10 cellular contexts compared by ENCODE assay signal in genomic region chr2:10780821-10781220, GRCh38. TPM values are rescaled to one million over a fixed set of nuclear protein-coding genes. Genes with fewer than 3 reads are reported as not detected.
"Had no signal": no experiment of that assay in that cellular context is flagged by ENCODE, and none has a peak within 500 bp of the region (broad histone marks: within the 10 kb centered on the region; RNA-seq: fewer than 3 reads in every experiment).

No MANE protein-coding gene starts in this region.

RNA-seq across cellular contexts. Expression of gene ATP6V1C2, which starts 59.4 kb away (rescaled TPM):
- total RNA-seq: activated CD4-positive, alpha-beta memory T cell treated with anti-CD3 and anti-CD28 coated beads for 36 hours; activated CD4-positive, alpha-beta T cell treated with anti-CD3 and anti-CD28 coated beads, Interleukin-2, amount 10 ng/mL, durations not matched to agents 24 days and 14 days; activated CD8-positive, alpha-beta memory T cell treated with anti-CD3 and anti-CD28 coated beads, Interleukin-2, amount 10 ng/mL, durations not matched to agents 7 days and 5 days; activated CD8-positive, alpha-beta T cell treated with anti-CD3 and anti-CD28 coated beads, Interleukin-2, amount 10 ng/mL, durations not matched to agents 7 days and 5 days; activated naive CD4-positive, alpha-beta T cell treated with anti-CD3 and anti-CD28 coated beads for 36 hours; activated naive CD8-positive, alpha-beta T cell treated with anti-CD3 and anti-CD28 coated beads for 36 hours; activated T-helper 2 cell treated with anti-CD3 and anti-CD28 coated beads, Interferon-gamma antibody, Interleukin-2, Interleukin-4, amounts not matched to agents 10 μg/mL and 5 μg/mL and 100 μg/mL, durations not matched to agents 14 hours and 24 hours and 36 hours; T-helper 1 cell treated with Interleukin-12 subunit alpha and Interleukin-12 subunit beta and Interleukin-4 antibody, amounts not matched to agents 30 ng/mL and 1 ng/mL, for 36 hours; T-helper 17 cell; T-helper 2 cell treated with Interferon-gamma antibody and Interleukin-4, amounts not matched to agents 100 ng/mL and 5 ng/mL, for 36 hours had no signal
